In genomic region chr20:18567739-18568091, GRCh38 we compare ENCODE assay signal across 8 cellular contexts. TPM values are rescaled to one million over a fixed set of nuclear protein-coding genes. Genes with fewer than 3 reads are reported as not detected.
DNase-seq lines count a peak whose midpoint lies in the region; ATAC-seq and TF ChIP-seq lines count a peak whose summit lies in the region.

No MANE protein-coding gene starts in this region.

- TF ChIP-seq POLR2A in Peyer's patch (IDR thresholded peaks at IDR 0.05) (no peak), esophagus squamous epithelium (IDR thresholded peaks at IDR 0.05) (no peak)

- peak overlapping the region; percentile 92 for H3K4me2 ChIP-seq in trophoblast cell (ENCODE audit: low read length)

- H3K27ac ChIP-seq in A673 (ENCODE audit: low read depth, low read length, poor library complexity, severe bottlenecking): peak overlapping the region; percentile 82
- peak overlapping the region; percentile 75 to 82 (median 77) for H3K27ac ChIP-seq in Peyer's patch
- H3K27ac ChIP-seq in esophagus squamous epithelium: peak overlapping the region; percentile 85 to 92 (median 91)
- no peak overlapping the region for H3K27ac ChIP-seq in trophoblast cell (ENCODE audit: low read depth, low read length)

- ATAC-seq in GM19438 (IDR thresholded peaks at IDR 0.05; ENCODE audit: low read depth, unreplicated experiment): peak; percentile 15

- no peak overlapping the region for H2AK5ac ChIP-seq in trophoblast cell (ENCODE audit: low read length)

- H3K23ac ChIP-seq in trophoblast cell (ENCODE audit: low read length): no peak overlapping the region

- peak overlapping the region; percentile 68 for H3K9ac ChIP-seq in trophoblast cell (ENCODE audit: low read length)

- peaks cover 5% of the 10 kb centered on the region for H3K79me2 ChIP-seq in trophoblast cell (ENCODE audit: control insufficient read depth, insufficient read depth, low read length, poor library complexity)

- TF ChIP-seq CTCF in A673 (conservative IDR thresholded peaks at IDR 0.05; ENCODE audit: low read depth, low read length): no peak
- TF ChIP-seq CTCF in Peyer's patch (IDR thresholded peaks at IDR 0.05): no peak
- TF ChIP-seq CTCF in esophagus squamous epithelium (IDR thresholded peaks at IDR 0.05): no peak

- H3K14ac ChIP-seq in trophoblast cell (ENCODE audit: low read length): no peak overlapping the region

- WGBS in esophagus squamous epithelium, 2 donors: 4 to 6% methylated on average over 6 of the region's 6 CpGs
- no CpG with 5 or more reads among the region's 6 CpGs for WGBS in trophoblast cell (ENCODE audit: extremely low coverage, insufficient coverage, insufficient read length)

- peaks cover 4% of the 10 kb centered on the region for H3K79me1 ChIP-seq in trophoblast cell (ENCODE audit: low read length)

- no peak for DNase-seq in A673 (ENCODE audit: low spot score)
- DNase-seq in Peyer's patch: no peak
- no peak for DNase-seq in esophagus squamous epithelium (lab: John Stamatoyannopoulos, UW)
- no peak for DNase-seq in trophoblast cell
- DNase-seq in hepatic stellate cell (ENCODE audit: low spot score): no peak
- DNase-seq in glomerular visceral epithelial cell (ENCODE audit: extremely low spot score): no peak
- no peak for DNase-seq in NCI-H345 treated with DMSO at 0.1 percent for 48 hours (lab: John Stamatoyannopoulos, UW; ENCODE audit: unreplicated experiment)

- H3K4me3 ChIP-seq in A673 (ENCODE audit: low read depth, low read length, poor library complexity, severe bottlenecking) (peak overlapping the region; percentile 64), Peyer's patch (peak overlapping the region; percentile 50 to 82 (median 59)), esophagus squamous epithelium (peak overlapping the region; percentile 72 to 79 (median 74)), trophoblast cell (ENCODE audit: low read depth, low read length) (peak overlapping the region; percentile 92)

- no peak overlapping the region for H3K18ac ChIP-seq in trophoblast cell (ENCODE audit: low read length)

- H3K9me3 ChIP-seq in A673 (ENCODE audit: low read depth, low read length, poor library complexity, severe bottlenecking) (no peaks in the 10 kb centered on the region), Peyer's patch (no peaks in the 10 kb centered on the region), esophagus squamous epithelium (no peaks in the 10 kb centered on the region), trophoblast cell (ENCODE audit: insufficient read depth, low read depth, low read length) (no peaks in the 10 kb centered on the region)

- no peak overlapping the region for H2BK120ac ChIP-seq in trophoblast cell (ENCODE audit: insufficient read depth, low read length, poor library complexity)

- CTCF ChIA-PET in A673 (lab: Charles Lee): interaction anchor here (0.6 kb wide), 1 partner anchor 12 kb away, joined by 4 read pairs; no protein-coding TSS in a partner anchor

- BruUV-seq in A673 (replicated peaks; lab: Mats Ljungman, UMichigan): TSS peak; percentile 91

- H4K12ac ChIP-seq in trophoblast cell (ENCODE audit: low read depth, low read length): peak overlapping the region; percentile 99

- H3K4me1 ChIP-seq in A673 (ENCODE audit: insufficient read depth, low read length, poor library complexity, severe bottlenecking): no peaks in the 10 kb centered on the region
- H3K4me1 ChIP-seq in Peyer's patch: peaks cover 0 to 10% (median 0%) of the 10 kb centered on the region in 4 donors
- H3K4me1 ChIP-seq in esophagus squamous epithelium: peaks cover 6 to 23% (median 9%) of the 10 kb centered on the region in 3 donors
- peaks cover 0 to 2% of the 10 kb centered on the region in 2 experiments for H3K4me1 ChIP-seq in trophoblast cell (ENCODE audit: control insufficient read depth in 1 of 2, insufficient read depth in 2 of 2, low read length in 2 of 2)

- peak overlapping the region; percentile 89 for H3K4ac ChIP-seq in trophoblast cell (ENCODE audit: low read depth, low read length)

- no peak overlapping the region for H2BK12ac ChIP-seq in trophoblast cell (ENCODE audit: low read length)

- POLR2A ChIA-PET in A673 (lab: Charles Lee; ENCODE audit: low non-redundant PET): no interaction called here

- H4K91ac ChIP-seq in trophoblast cell (ENCODE audit: low read depth, low read length): peak overlapping the region; percentile 97

- H4K8ac ChIP-seq in trophoblast cell (ENCODE audit: low read depth, low read length): peak overlapping the region; percentile 60

- intact Hi-C loops in A673 (cut with micrococcal nuclease; ENCODE audit: unreplicated experiment): no loop called here
- intact Hi-C loops in esophagus squamous epithelium (cut with DNase I): no loop called here

- no peaks in the 10 kb centered on the region for H3K27me3 ChIP-seq in A673 (replicated peaks; ENCODE audit: insufficient read depth, low read depth, low read length, poor library complexity)
- H3K27me3 ChIP-seq in Peyer's patch: no peaks in the 10 kb centered on the region
- no peaks in the 10 kb centered on the region for H3K27me3 ChIP-seq in esophagus squamous epithelium
- no peaks in the 10 kb centered on the region for H3K27me3 ChIP-seq in trophoblast cell (ENCODE audit: insufficient read depth, low read length)

- H3K36me3 ChIP-seq in A673 (ENCODE audit: insufficient read depth, low read length, poor library complexity, severe bottlenecking): peaks cover 8% of the 10 kb centered on the region
- peaks cover 0 to 20% (median 0%) of the 10 kb centered on the region in 3 donors for H3K36me3 ChIP-seq in Peyer's patch
- peaks cover 0 to 39% (median 14%) of the 10 kb centered on the region in 3 donors for H3K36me3 ChIP-seq in esophagus squamous epithelium
- H3K36me3 ChIP-seq in trophoblast cell (ENCODE audit: control insufficient read depth in 1 of 2, insufficient read depth in 2 of 2, low read length in 2 of 2): peaks cover 5 to 14% of the 10 kb centered on the region in 2 experiments

- H2BK5ac ChIP-seq in trophoblast cell (ENCODE audit: low read depth, low read length, poor library complexity): no peak overlapping the region

- H2AFZ ChIP-seq in trophoblast cell (ENCODE audit: insufficient read depth, low read length, poor library complexity): no peak overlapping the region

RNA-seq across cellular contexts. Expression of gene SMIM26, which starts 0.5 kb away (rescaled TPM):
- total RNA-seq in A673 (2021) (56.6 and 57.7 TPM in 2 replicates), Peyer's patch (10 to 100 TPM; 19.8 to 72.9 (median 61.8) TPM), esophagus squamous epithelium (100 to 1,000 TPM in 2 of 4 donors, 10 to 100 TPM in 2; 72.0 to 147 (median 106) TPM)
- 155 and 156 TPM in 2 replicates for polyA plus RNA-seq in trophoblast cell (2013)

RNA-seq across cellular contexts. Expression of gene DTD1, which starts 20.1 kb away (rescaled TPM):
- total RNA-seq in A673 (2021) (16.6 and 23.8 TPM in 2 replicates), Peyer's patch (10 to 100 TPM in 2 of 4 donors, 1 to 10 TPM in 2; 6.0 to 18.8 (median 10.2) TPM), esophagus squamous epithelium (10 to 100 TPM; 27.3 to 54.0 (median 35.2) TPM)
- polyA plus RNA-seq in trophoblast cell (2013): 12.7 TPM in 2 replicates

RNA-seq across cellular contexts. Expression of gene SEC23B, which starts 60.0 kb away (rescaled TPM):
- total RNA-seq in A673 (2021) (55.6 and 55.9 TPM in 2 replicates), Peyer's patch (10 to 100 TPM; 31.3 to 43.7 (median 36.0) TPM), esophagus squamous epithelium (10 to 100 TPM; 37.6 to 72.3 (median 43.9) TPM)
- polyA plus RNA-seq in trophoblast cell (2013): 52.2 and 54.2 TPM in 2 replicates
